Comparison of ENCODE assay signal across 8 cellular contexts in genomic region chr11:10490398-10491232, GRCh38. TPM values are rescaled to one million over a fixed set of nuclear protein-coding genes. Genes with fewer than 3 reads are reported as not detected.
A peak's percentile ranks its signal among the peaks of the same experiment; 100 is the strongest.
DNase-seq lines count a peak whose midpoint lies in the region; ATAC-seq and TF ChIP-seq lines count a peak whose summit lies in the region.

No MANE protein-coding gene starts in this region.

- BruUV-seq in MCF 10A (replicated peaks; lab: Mats Ljungman, UMichigan) = no TSS peak

- H3K27me3 Mint-ChIP-seq in activated naive CD4-positive, alpha-beta T cell treated with anti-CD3 and anti-CD28 coated beads, Interleukin-2, amount 10 ng/mL, durations not matched to agents 7 days and 5 days = no peaks in the 10 kb centered on the region
- no peaks in the 10 kb centered on the region for H3K27me3 Mint-ChIP-seq in MCF 10A (ENCODE audit: insufficient read depth, unreplicated experiment)
- H3K27me3 Mint-ChIP-seq in activated CD4-positive, alpha-beta T cell treated with anti-CD3 and anti-CD28 coated beads, Interleukin-2, amount 10 ng/mL, durations not matched to agents 7 days and 5 days = no peaks in the 10 kb centered on the region

- peaks cover 11% of the 10 kb centered on the region for H3K4me1 Mint-ChIP-seq in activated naive CD4-positive, alpha-beta T cell treated with anti-CD3 and anti-CD28 coated beads, Interleukin-2, amount 10 ng/mL, durations not matched to agents 7 days and 5 days
- H3K4me1 Mint-ChIP-seq in MCF 10A (ENCODE audit: insufficient read depth, unreplicated experiment) = peaks cover 23% of the 10 kb centered on the region
- H3K4me1 Mint-ChIP-seq in activated CD4-positive, alpha-beta T cell treated with anti-CD3 and anti-CD28 coated beads, Interleukin-2, amount 10 ng/mL, durations not matched to agents 7 days and 5 days = peaks cover 11% of the 10 kb centered on the region

- H3K27ac Mint-ChIP-seq in activated naive CD4-positive, alpha-beta T cell treated with anti-CD3 and anti-CD28 coated beads, Interleukin-2, amount 50 U/mL, for 72 hours = peak overlapping the region; percentile 58 to 77
- no peak overlapping the region for H3K27ac Mint-ChIP-seq in activated naive CD4-positive, alpha-beta T cell treated with anti-CD3 and anti-CD28 coated beads, Interleukin-2, amount 10 ng/mL, durations not matched to agents 7 days and 5 days
- peak overlapping the region; percentile 96 for H3K27ac Mint-ChIP-seq in MCF 10A (ENCODE audit: low read depth, unreplicated experiment)
- no peak overlapping the region for H3K27ac Mint-ChIP-seq in activated CD4-positive, alpha-beta T cell treated with anti-CD3 and anti-CD28 coated beads, Interleukin-2, amount 10 ng/mL, durations not matched to agents 7 days and 5 days

- H3K36me3 Mint-ChIP-seq in activated naive CD4-positive, alpha-beta T cell treated with anti-CD3 and anti-CD28 coated beads, Interleukin-2, amount 50 U/mL, for 72 hours = peaks cover 13 to 26% of the 10 kb centered on the region in 2 donors
- H3K36me3 Mint-ChIP-seq in activated naive CD4-positive, alpha-beta T cell treated with anti-CD3 and anti-CD28 coated beads, Interleukin-2, amount 10 ng/mL, durations not matched to agents 7 days and 5 days = peaks cover 52% of the 10 kb centered on the region
- peaks cover 6% of the 10 kb centered on the region for H3K36me3 Mint-ChIP-seq in MCF 10A (ENCODE audit: insufficient read depth, unreplicated experiment)
- peaks cover 41% of the 10 kb centered on the region for H3K36me3 Mint-ChIP-seq in activated CD4-positive, alpha-beta T cell treated with anti-CD3 and anti-CD28 coated beads, Interleukin-2, amount 10 ng/mL, durations not matched to agents 7 days and 5 days (ENCODE audit: low read depth)

- DNase-seq in activated naive CD4-positive, alpha-beta T cell treated with anti-CD3 and anti-CD28 coated beads, Interleukin-2, amount 50 U/mL, for 72 hours (ENCODE audit: low spot score in 2 of 2) = no peak
- no peak for DNase-seq in activated naive CD4-positive, alpha-beta T cell treated with anti-CD3 and anti-CD28 coated beads, Interleukin-2, amount 10 ng/mL, durations not matched to agents 7 days and 5 days
- peak; percentile 87 for DNase-seq in MCF 10A (ENCODE audit: unreplicated experiment)
- DNase-seq in islet precursor cell = peak; percentile 91
- DNase-seq in smooth muscle cell of the brain vasculature (ENCODE audit: low read depth, low spot score) = peak; percentile 77
- DNase-seq in activated CD4-positive, alpha-beta T cell treated with anti-CD3 and anti-CD28 coated beads, Interleukin-2, amount 10 ng/mL, durations not matched to agents 7 days and 5 days = no peak
- no peak for DNase-seq in NCI-H345 treated with DMSO at 0.1 percent for 48 hours (lab: John Stamatoyannopoulos, UW; ENCODE audit: unreplicated experiment)

- no peaks in the 10 kb centered on the region for H3K9me3 Mint-ChIP-seq in activated naive CD4-positive, alpha-beta T cell treated with anti-CD3 and anti-CD28 coated beads, Interleukin-2, amount 50 U/mL, for 72 hours
- H3K9me3 Mint-ChIP-seq in activated naive CD4-positive, alpha-beta T cell treated with anti-CD3 and anti-CD28 coated beads, Interleukin-2, amount 10 ng/mL, durations not matched to agents 7 days and 5 days = no peaks in the 10 kb centered on the region
- no peaks in the 10 kb centered on the region for H3K9me3 Mint-ChIP-seq in MCF 10A (ENCODE audit: unreplicated experiment)
- H3K9me3 Mint-ChIP-seq in activated CD4-positive, alpha-beta T cell treated with anti-CD3 and anti-CD28 coated beads, Interleukin-2, amount 10 ng/mL, durations not matched to agents 7 days and 5 days = no peaks in the 10 kb centered on the region

- POLR2A ChIA-PET in MCF 10A (lab: Yijun Ruan, JAX) = interaction anchor here (0.7 to 5.2 kb wide), 10 partner anchors 11 to 261 kb away, joined by 3 to 75 read pairs (median 8); partner anchors contain the start of genes AMPD3, CTR9 and RNF141
- POLR2A ChIA-PET in activated CD4-positive, alpha-beta T cell treated with anti-CD3 and anti-CD28 coated beads, Interleukin-2, amount 10 ng/mL, durations not matched to agents 7 days and 5 days (lab: Charles Lee) = no interaction called here

- intact Hi-C loops in MCF 10A (cut with micrococcal nuclease) = no loop called here

- no peak for TF ChIP-seq CTCF in MCF 10A (IDR thresholded peaks at IDR 0.05; ENCODE audit: unreplicated experiment)

- ATAC-seq in activated naive CD4-positive, alpha-beta T cell treated with anti-CD3 and anti-CD28 coated beads, Interleukin-2, amount 50 U/mL, for 72 hours = no peak
- no peak for ATAC-seq in activated CD4-positive, CD25-positive, alpha-beta regulatory T cell treated with anti-CD3 and anti-CD28 coated beads, Interleukin-2, amount 50 U/mL, for 24 hours

- no peak overlapping the region for H3K4me3 Mint-ChIP-seq in activated naive CD4-positive, alpha-beta T cell treated with anti-CD3 and anti-CD28 coated beads, Interleukin-2, amount 10 ng/mL, durations not matched to agents 7 days and 5 days
- no peak overlapping the region for H3K4me3 Mint-ChIP-seq in MCF 10A (ENCODE audit: unreplicated experiment)
- H3K4me3 Mint-ChIP-seq in activated CD4-positive, alpha-beta T cell treated with anti-CD3 and anti-CD28 coated beads, Interleukin-2, amount 10 ng/mL, durations not matched to agents 7 days and 5 days = no peak overlapping the region

- CTCF ChIA-PET in activated naive CD4-positive, alpha-beta T cell treated with anti-CD3 and anti-CD28 coated beads, Interleukin-2, amount 10 ng/mL, durations not matched to agents 7 days and 5 days (lab: Charles Lee) = no interaction called here
- CTCF ChIA-PET in MCF 10A (lab: Yijun Ruan, JAX) = interaction anchor here (0.7 to 3.8 kb wide), 5 partner anchors 15 to 1081 kb away, joined by 3 to 16 read pairs (median 4); no protein-coding TSS in a partner anchor
- CTCF ChIA-PET in activated CD4-positive, alpha-beta T cell treated with anti-CD3 and anti-CD28 coated beads, Interleukin-2, amount 10 ng/mL, durations not matched to agents 7 days and 5 days (lab: Charles Lee) = interaction anchor here (0.6 to 1.3 kb wide), 4 partner anchors 13 to 77 kb away, joined by 3 to 4 read pairs (median 3); no protein-coding TSS in a partner anchor

RNA-seq across cellular contexts. Expression of gene AMPD3, which starts 35.6 kb away (rescaled TPM):
- total RNA-seq in activated naive CD4-positive, alpha-beta T cell treated with anti-CD3 and anti-CD28 coated beads, Interleukin-2, amount 50 U/mL, for 72 hours = 10 to 100 TPM; 41.9 to 50.5 TPM
- total RNA-seq in MCF 10A (2022) = 5.0 and 5.4 TPM in 2 replicates
- 10 to 100 TPM; 20.3 to 20.8 TPM for total RNA-seq in activated CD4-positive, alpha-beta T cell treated with anti-CD3 and anti-CD28 coated beads, Interleukin-2, amount 10 ng/mL, durations not matched to agents 7 days and 5 days

RNA-seq across cellular contexts. Expression of gene RNF141, which starts 50.4 kb away (rescaled TPM):
- total RNA-seq in activated naive CD4-positive, alpha-beta T cell treated with anti-CD3 and anti-CD28 coated beads, Interleukin-2, amount 50 U/mL, for 72 hours = 10 to 100 TPM in 1 of 2 donors, 1 to 10 TPM in 1; 9.1 to 12.2 TPM
- total RNA-seq in MCF 10A (2022) = 28.4 and 41.8 TPM in 2 replicates
- total RNA-seq in activated CD4-positive, alpha-beta T cell treated with anti-CD3 and anti-CD28 coated beads, Interleukin-2, amount 10 ng/mL, durations not matched to agents 7 days and 5 days = 10 to 100 TPM; 10.3 to 11.6 TPM

Comparison
In these comparisons a context has a peak if more than half of its experiments do, and no peak if none do; other contexts are left out.
1. H3K27ac Mint-ChIP-seq: peak in activated naive CD4-positive, alpha-beta T cell treated with anti-CD3 and anti-CD28 coated beads, Interleukin-2, amount 50 U/mL, for 72 hours (2 of 2) and MCF 10A (single experiment); none in activated naive CD4-positive, alpha-beta T cell treated with anti-CD3 and anti-CD28 coated beads, Interleukin-2, amount 10 ng/mL, durations not matched to agents 7 days and 5 days (single experiment) and activated CD4-positive, alpha-beta T cell treated with anti-CD3 and anti-CD28 coated beads, Interleukin-2, amount 10 ng/mL, durations not matched to agents 7 days and 5 days (single experiment).
2. DNase-seq: peak in MCF 10A (single experiment), islet precursor cell (single experiment) and smooth muscle cell of the brain vasculature (single experiment); none in activated naive CD4-positive, alpha-beta T cell treated with anti-CD3 and anti-CD28 coated beads, Interleukin-2, amount 50 U/mL, for 72 hours (0 of 2), activated naive CD4-positive, alpha-beta T cell treated with anti-CD3 and anti-CD28 coated beads, Interleukin-2, amount 10 ng/mL, durations not matched to agents 7 days and 5 days (single experiment), activated CD4-positive, alpha-beta T cell treated with anti-CD3 and anti-CD28 coated beads, Interleukin-2, amount 10 ng/mL, durations not matched to agents 7 days and 5 days (single experiment) and NCI-H345 treated with DMSO at 0.1 percent for 48 hours (single experiment).